ENCODE assay signal across 19 cellular contexts in the genomic region with DNA sequence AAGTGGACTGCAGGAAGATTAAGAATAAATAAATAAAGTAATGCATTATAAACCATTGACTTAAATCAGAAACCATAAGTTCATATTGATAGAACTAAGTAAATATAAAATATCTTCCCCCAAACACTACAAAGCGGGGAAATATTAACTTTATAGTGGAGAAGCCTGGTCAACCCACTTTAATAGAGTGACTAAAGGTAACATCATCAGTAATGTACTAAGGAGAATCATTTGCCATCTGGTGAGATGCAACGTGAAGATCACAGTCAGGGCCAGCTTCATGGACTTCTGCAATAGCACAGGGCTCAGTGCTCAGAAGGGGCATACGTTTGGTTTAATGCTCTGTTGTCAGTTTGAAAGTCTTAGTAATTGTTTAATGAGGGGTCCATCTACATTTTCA. TPM values are rescaled to one million over a fixed set of nuclear protein-coding genes. Genes with fewer than 3 reads are reported as not detected.
DNase-seq lines count a peak whose midpoint lies in the region; ATAC-seq and TF ChIP-seq lines count a peak whose summit lies in the region.
"Had no signal": no experiment of that assay in that cellular context is flagged by ENCODE, and none has a peak within 500 bp of the region (broad histone marks: within the 10 kb centered on the region; RNA-seq: fewer than 3 reads in every experiment).

No MANE protein-coding gene starts in this region.

- DNase-seq in MCF 10A (ENCODE audit: unreplicated experiment) (no peak), mammary epithelial cell (no peak), PC-3 (peak; percentile 91), ecto neural progenitor cell (ENCODE audit: low spot score) (peak; percentile 1), NCI-H526 (lab: John Stamatoyannopoulos, UW) (no peak), glutamatergic neuron (no peak)
- DNase-seq: ACHN; C1 segment of cervical spinal cord; Caco-2; CD4-positive, CD25-positive, alpha-beta regulatory T cell; CD8-positive, alpha-beta T cell; DMS153; DND-41; GDM1; GOT3; HFFc6 had no signal

- POLR2A ChIA-PET in MCF 10A (lab: Yijun Ruan, JAX) = interaction anchor here (1.0 kb wide), 1 partner anchor 10 kb away, joined by 3 read pairs; no protein-coding TSS in a partner anchor
- POLR2A ChIA-PET in PC-3 (lab: Charles Lee; ENCODE audit: unreplicated experiment) = no interaction called here

- ATAC-seq in PC-3 = peak; percentile 78
- ATAC-seq: CD8-positive, alpha-beta T cell; GM12878 had no signal

- no peaks in the 10 kb centered on the region for H3K36me3 Mint-ChIP-seq in MCF 10A (ENCODE audit: insufficient read depth, unreplicated experiment)
- peaks cover 5% of the 10 kb centered on the region for H3K36me3 Mint-ChIP-seq in glutamatergic neuron (ENCODE audit: unreplicated experiment)
- H3K36me3 Mint-ChIP-seq: CD4-positive, CD25-positive, alpha-beta regulatory T cell; CD8-positive, alpha-beta T cell had no signal

- TF ChIP-seq CTCF in MCF 10A (IDR thresholded peaks at IDR 0.05; ENCODE audit: unreplicated experiment) (no peak), mammary epithelial cell (conservative IDR thresholded peaks at IDR 0.05 in 1 of 2, IDR thresholded peaks at IDR 0.05 in 1 of 2; ENCODE audit: extremely low read depth in 1 of 2, insufficient read depth in 1 of 2, low read depth in 1 of 2, low read length in 2 of 2) (no peak), PC-3 (conservative IDR thresholded peaks at IDR 0.05; ENCODE audit: low read depth, low read length) (no peak), glutamatergic neuron (IDR thresholded peaks at IDR 0.05; ENCODE audit: partially characterized antibody, unreplicated experiment) (no peak)

- H2AFZ ChIP-seq in mammary epithelial cell (ENCODE audit: low read depth, low read length) (no peak overlapping the region), PC-3 (ENCODE audit: low read length) (no peak overlapping the region)

- H3K4me3 Mint-ChIP-seq in MCF 10A (ENCODE audit: unreplicated experiment) (no peak overlapping the region), glutamatergic neuron (ENCODE audit: unreplicated experiment) (no peak overlapping the region)
- H3K4me3 Mint-ChIP-seq: CD4-positive, CD25-positive, alpha-beta regulatory T cell; CD8-positive, alpha-beta T cell; HFFc6 had no signal

- CTCF ChIA-PET in MCF 10A (lab: Yijun Ruan, JAX) (interaction anchor here (3.4 kb wide), 1 partner anchor 12 kb away, joined by 17 read pairs; no protein-coding TSS in a partner anchor), mammary epithelial cell (lab: Charles Lee; ENCODE audit: low non-redundant PET) (no interaction called here), PC-3 (lab: Charles Lee) (no interaction called here)

- H3K27me3 Mint-ChIP-seq in MCF 10A (ENCODE audit: insufficient read depth, unreplicated experiment) = no peaks in the 10 kb centered on the region
- no peaks in the 10 kb centered on the region for H3K27me3 Mint-ChIP-seq in glutamatergic neuron (ENCODE audit: unreplicated experiment)

- H3K79me2 ChIP-seq in mammary epithelial cell (ENCODE audit: insufficient read depth, low read length) (no peaks in the 10 kb centered on the region), PC-3 (ENCODE audit: low read length) (no peaks in the 10 kb centered on the region)

- peaks cover 19% of the 10 kb centered on the region for H3F3A ChIP-seq in PC-3 (ENCODE audit: low read length, unreplicated experiment)

- H3K9ac ChIP-seq in mammary epithelial cell (ENCODE audit: insufficient read depth, low read length) (no peak overlapping the region), PC-3 (ENCODE audit: low read length) (peak overlapping the region; percentile 38; the same call in 1 of the 2 replicates)

- no peaks in the 10 kb centered on the region for H4K20me1 ChIP-seq in mammary epithelial cell (ENCODE audit: insufficient read depth, low read length)
- no peaks in the 10 kb centered on the region for H4K20me1 ChIP-seq in PC-3 (ENCODE audit: low read length)

- peaks cover 18% of the 10 kb centered on the region for H3K4me1 Mint-ChIP-seq in MCF 10A (ENCODE audit: insufficient read depth, unreplicated experiment)
- H3K4me1 Mint-ChIP-seq in glutamatergic neuron (ENCODE audit: low read depth, unreplicated experiment) = no peaks in the 10 kb centered on the region
- H3K4me1 Mint-ChIP-seq: CD4-positive, CD25-positive, alpha-beta regulatory T cell had no signal

- no peak overlapping the region for H3K4me3 ChIP-seq in mammary epithelial cell (replicated peaks in 1 of 3; ENCODE audit: insufficient read depth in 1 of 3, low read depth in 2 of 3, low read length in 3 of 3)
- H3K4me3 ChIP-seq in PC-3 (ENCODE audit: low read length) = no peak overlapping the region; the same call in 1 of the 2 replicates
- H3K4me3 ChIP-seq: GM12878, HAP-1 had no signal

- BruUV-seq in MCF 10A (replicated peaks; lab: Mats Ljungman, UMichigan) = no TSS peak
- BruUV-seq in mammary epithelial cell (replicated peaks; lab: Mats Ljungman, UMichigan) = no TSS peak
- BruUV-seq in PC-3 (replicated peaks; lab: Mats Ljungman, UMichigan) = no TSS peak

- H3K27ac ChIP-seq in mammary epithelial cell (ENCODE audit: insufficient read depth, low read depth, low read length) (no peak overlapping the region), PC-3 (ENCODE audit: low read length) (peak overlapping the region; percentile 91)
- H3K27ac ChIP-seq: 22Rv1 had no signal

- H3K9me3 ChIP-seq in mammary epithelial cell (replicated peaks; ENCODE audit: insufficient read depth, low read length) (no peaks in the 10 kb centered on the region), PC-3 (ENCODE audit: low read length) (no peaks in the 10 kb centered on the region)
- H3K9me3 ChIP-seq: Caco-2, HAP-1 had no signal

- in situ Hi-C loops in mammary epithelial cell (cut with MboI; ENCODE audit: low sequenced_read_pairs in 2 of 2) = no loop called here

- no peak overlapping the region for H3K4me2 ChIP-seq in mammary epithelial cell (ENCODE audit: insufficient read depth, low read depth, low read length)
- H3K4me2 ChIP-seq in PC-3 (ENCODE audit: low read length) = peak overlapping the region; percentile 70

- H3K9me2 ChIP-seq in PC-3 (replicated peaks; ENCODE audit: low read length) = no peaks in the 10 kb centered on the region

- intact Hi-C loops in MCF 10A (cut with micrococcal nuclease) = no loop called here
- intact Hi-C loops in mammary epithelial cell (cut with micrococcal nuclease) = no loop called here
- intact Hi-C loops in PC-3 (cut with micrococcal nuclease) = loop anchor here (1.0 to 2.0 kb wide), 2 partner anchors 57 to 134 kb away; a partner anchor contains a TSS

- H3K9me3 Mint-ChIP-seq in MCF 10A (ENCODE audit: unreplicated experiment) (no peaks in the 10 kb centered on the region), glutamatergic neuron (ENCODE audit: unreplicated experiment) (no peaks in the 10 kb centered on the region)

- H3K27ac Mint-ChIP-seq in MCF 10A (ENCODE audit: low read depth, unreplicated experiment) (peak overlapping the region; percentile 25), glutamatergic neuron (ENCODE audit: unreplicated experiment) (no peak overlapping the region)
- H3K27ac Mint-ChIP-seq: CD8-positive, alpha-beta T cell; HFFc6 had no signal

- H3K27me3 ChIP-seq in mammary epithelial cell (ENCODE audit: insufficient read depth, low read length) (no peaks in the 10 kb centered on the region), PC-3 (ENCODE audit: low read length) (no peaks in the 10 kb centered on the region)

- dilution Hi-C loops in mammary epithelial cell (cut with HindIII; ENCODE audit: low sequenced_read_pairs) = no loop called here

- H3K4me1 ChIP-seq in mammary epithelial cell (ENCODE audit: insufficient read depth, low read length) (peaks cover 16% of the 10 kb centered on the region), PC-3 (ENCODE audit: insufficient read depth, low read length) (peaks cover 62% of the 10 kb centered on the region)
- H3K4me1 ChIP-seq: Caco-2, HAP-1 had no signal

- H3K36me3 ChIP-seq in mammary epithelial cell (ENCODE audit: insufficient read depth, low read length) (no peaks in the 10 kb centered on the region), PC-3 (ENCODE audit: low read depth, low read length) (no peaks in the 10 kb centered on the region)
- H3K36me3 ChIP-seq: HAP-1 had no signal

- WGBS in mammary epithelial cell (ENCODE audit: low coverage, missing lambda C conversion rate) = 93% methylated on average over 3 of the region's 3 CpGs

RNA-seq across cellular contexts. Expression of a gene that starts 58.8 kb away (rescaled TPM):
- total RNA-seq in MCF 10A (2022) = 1.7 and 2.6 TPM in 2 replicates
- 1 to 10 TPM in 1 of 2 donors, under 1 TPM in 1; 0.83 to 4.4 TPM for total RNA-seq in mammary epithelial cell
- polyA plus RNA-seq in mammary epithelial cell = 1.9 TPM
- 1.8 TPM for polyA minus RNA-seq in mammary epithelial cell
- total RNA-seq in PC-3 (2014; rRNA removed) = 13.0 and 15.2 TPM in 2 replicates
- total RNA-seq in glutamatergic neuron (ENCODE audit: unreplicated experiment) = 0.34 TPM

Comparison
In these comparisons a context has a peak if more than half of its experiments do, and no peak if none do; other contexts are left out.
1. DNase-seq: peak in PC-3 (single experiment) and ecto neural progenitor cell (single experiment); none in MCF 10A (single experiment), mammary epithelial cell (single experiment), NCI-H526 (0 of 2) and glutamatergic neuron (single experiment).